Comparison of ENCODE assay signal across 11 cellular contexts in the genomic region with DNA sequence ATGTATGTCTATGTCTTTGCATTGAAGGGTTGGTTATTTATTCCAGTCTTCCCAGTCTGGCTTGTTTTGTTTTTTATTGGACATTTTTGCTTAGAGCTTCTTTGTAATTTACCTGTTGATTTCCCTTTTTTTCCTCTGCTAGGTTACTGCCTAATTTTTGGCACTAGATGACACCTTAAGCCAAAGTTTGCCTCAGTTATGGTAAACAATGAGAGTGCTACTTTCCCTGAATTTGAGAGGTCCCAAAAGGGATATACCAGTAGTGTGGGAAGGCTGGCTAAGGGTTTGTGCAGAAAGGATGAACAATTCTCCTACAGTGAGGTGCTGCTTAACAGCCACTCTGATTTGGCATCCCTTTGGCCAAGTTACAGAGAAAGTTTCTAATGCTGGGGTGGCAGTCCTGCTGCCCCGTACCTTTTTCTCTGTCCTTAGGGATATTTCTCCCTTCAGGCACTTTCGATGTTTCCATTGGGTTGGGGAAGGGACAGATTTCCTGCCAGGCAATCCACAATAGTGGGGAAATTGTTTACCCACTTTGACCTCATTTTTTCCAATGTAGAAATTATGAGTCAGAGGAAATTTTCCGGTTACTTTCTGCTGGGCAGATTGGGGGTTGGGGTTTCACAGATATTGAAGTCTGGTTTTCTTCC.
A peak's percentile ranks its signal among the peaks of the same experiment; 100 is the strongest.
DNase-seq lines count a peak whose midpoint lies in the region; ATAC-seq and TF ChIP-seq lines count a peak whose summit lies in the region.
"Had no signal": no experiment of that assay in that cellular context is flagged by ENCODE, and none has a peak within 500 bp of the region (broad histone marks: within the 10 kb centered on the region; RNA-seq: fewer than 3 reads in every experiment).

No MANE protein-coding gene starts in this region.

- no peak overlapping the region for H3K4me3 Mint-ChIP-seq in activated naive CD8-positive, alpha-beta T cell treated with anti-CD3 and anti-CD28 coated beads, Interleukin-2, amount 50 U/mL, for 24 hours
- no peak overlapping the region for H3K4me3 Mint-ChIP-seq in CD4-positive, alpha-beta T cell

- no peaks in the 10 kb centered on the region for H3K9me3 ChIP-seq in CD4-positive, alpha-beta T cell (ENCODE audit: control insufficient read depth, low read length)

- H3K27me3 ChIP-seq in CD4-positive, alpha-beta T cell (ENCODE audit: control insufficient read depth, insufficient read depth, low read length): no peaks in the 10 kb centered on the region
- H3K27me3 ChIP-seq: BLaER1 treated with 17β-estradiol and CSF1 and Interleukin-3, amounts not matched to agents 10 nM and 100 nM had no signal

- H3K4me1 Mint-ChIP-seq in activated naive CD8-positive, alpha-beta T cell treated with anti-CD3 and anti-CD28 coated beads, Interleukin-2, amount 50 U/mL, for 24 hours: no peaks in the 10 kb centered on the region
- no peaks in the 10 kb centered on the region for H3K4me1 Mint-ChIP-seq in CD4-positive, alpha-beta T cell (ENCODE audit: low read depth)

- no peak overlapping the region for H3K27ac ChIP-seq in CD4-positive, alpha-beta T cell (ENCODE audit: low read depth, low read length)
- H3K27ac ChIP-seq: BLaER1 treated with 17β-estradiol and CSF1 and Interleukin-3, amounts not matched to agents 10 nM and 100 nM had no signal

- H3K4me3 ChIP-seq in AG09309 (ENCODE audit: control insufficient read depth, low read depth, low read length): no peak overlapping the region
- H3K4me3 ChIP-seq: BLaER1 treated with 17β-estradiol and CSF1 and Interleukin-3, amounts not matched to agents 10 nM and 100 nM had no signal

- H3K36me3 Mint-ChIP-seq in activated naive CD8-positive, alpha-beta T cell treated with anti-CD3 and anti-CD28 coated beads, Interleukin-2, amount 50 U/mL, for 24 hours (ENCODE audit: low read depth): no peaks in the 10 kb centered on the region
- no peaks in the 10 kb centered on the region for H3K36me3 Mint-ChIP-seq in CD4-positive, alpha-beta T cell (ENCODE audit: low read depth)

- no peak overlapping the region for H3K27ac Mint-ChIP-seq in activated naive CD8-positive, alpha-beta T cell treated with anti-CD3 and anti-CD28 coated beads, Interleukin-2, amount 50 U/mL, for 24 hours
- no peak overlapping the region for H3K27ac Mint-ChIP-seq in CD4-positive, alpha-beta T cell

- DNase-seq in AG09309 (ENCODE audit: low read depth): peak; percentile 11
- DNase-seq in NCI-H460 (ENCODE audit: extremely low read depth, low read depth): peak; percentile 81
- peak; percentile 85 for DNase-seq in dermis blood vessel endothelial cell
- peak; percentile 85 to 93 for DNase-seq in lung microvascular endothelial cell (ENCODE audit: low read depth in 2 of 2)
- no peak for DNase-seq in NCI-H1436 treated with DMSO at 0.1 percent for 48 hours (lab: John Stamatoyannopoulos, UW)
- DNase-seq in activated naive CD8-positive, alpha-beta T cell treated with anti-CD3 and anti-CD28 coated beads, Interleukin-2, amount 50 U/mL, for 24 hours: no peak
- DNase-seq in CD4-positive, alpha-beta T cell: no peak
- DNase-seq in NCI-H187 treated with DMSO at 0.1 percent for 48 hours (lab: John Stamatoyannopoulos, UW): no peak
- DNase-seq: NCI-H748 treated with DMSO at 0.1 percent for 48 hours, right cardiac atrium had no signal

- no peak for ATAC-seq in activated naive CD8-positive, alpha-beta T cell treated with anti-CD3 and anti-CD28 coated beads, Interleukin-2, amount 50 U/mL, for 24 hours
- no peak for ATAC-seq in CD4-positive, alpha-beta T cell (ENCODE audit: poor library complexity)

- intact Hi-C loops in CD4-positive, alpha-beta T cell (cut with DNase I, micrococcal nuclease): no loop called here

- CTCF ChIA-PET in CD4-positive, alpha-beta T cell (lab: Charles Lee): no interaction called here

- no peak for TF ChIP-seq CTCF in AG09309 (IDR thresholded peaks at IDR 0.05; ENCODE audit: control insufficient read depth, insufficient read depth, low read depth, low read length, missing control alignments)
- TF ChIP-seq CTCF in CD4-positive, alpha-beta T cell (IDR thresholded peaks at IDR 0.05): no peak

- H3K9me3 Mint-ChIP-seq in activated naive CD8-positive, alpha-beta T cell treated with anti-CD3 and anti-CD28 coated beads, Interleukin-2, amount 50 U/mL, for 24 hours: peaks cover 8% of the 10 kb centered on the region
- H3K9me3 Mint-ChIP-seq in CD4-positive, alpha-beta T cell: peaks cover 9% of the 10 kb centered on the region

- no peaks in the 10 kb centered on the region for H3K27me3 Mint-ChIP-seq in activated naive CD8-positive, alpha-beta T cell treated with anti-CD3 and anti-CD28 coated beads, Interleukin-2, amount 50 U/mL, for 24 hours
- H3K27me3 Mint-ChIP-seq in CD4-positive, alpha-beta T cell: no peaks in the 10 kb centered on the region

- POLR2A ChIA-PET in CD4-positive, alpha-beta T cell (lab: Charles Lee): no interaction called here

Comparison
In these comparisons a context has a peak if more than half of its experiments do, and no peak if none do; other contexts are left out.
1. DNase-seq: peak in AG09309 (single experiment), NCI-H460 (single experiment), dermis blood vessel endothelial cell (single experiment) and lung microvascular endothelial cell (2 of 2); none in NCI-H1436 treated with DMSO at 0.1 percent for 48 hours (single experiment), activated naive CD8-positive, alpha-beta T cell treated with anti-CD3 and anti-CD28 coated beads, Interleukin-2, amount 50 U/mL, for 24 hours (single experiment), CD4-positive, alpha-beta T cell (0 of 10) and NCI-H187 treated with DMSO at 0.1 percent for 48 hours (single experiment).